ENCODE assay signal across 1 cellular context in the genomic region with DNA sequence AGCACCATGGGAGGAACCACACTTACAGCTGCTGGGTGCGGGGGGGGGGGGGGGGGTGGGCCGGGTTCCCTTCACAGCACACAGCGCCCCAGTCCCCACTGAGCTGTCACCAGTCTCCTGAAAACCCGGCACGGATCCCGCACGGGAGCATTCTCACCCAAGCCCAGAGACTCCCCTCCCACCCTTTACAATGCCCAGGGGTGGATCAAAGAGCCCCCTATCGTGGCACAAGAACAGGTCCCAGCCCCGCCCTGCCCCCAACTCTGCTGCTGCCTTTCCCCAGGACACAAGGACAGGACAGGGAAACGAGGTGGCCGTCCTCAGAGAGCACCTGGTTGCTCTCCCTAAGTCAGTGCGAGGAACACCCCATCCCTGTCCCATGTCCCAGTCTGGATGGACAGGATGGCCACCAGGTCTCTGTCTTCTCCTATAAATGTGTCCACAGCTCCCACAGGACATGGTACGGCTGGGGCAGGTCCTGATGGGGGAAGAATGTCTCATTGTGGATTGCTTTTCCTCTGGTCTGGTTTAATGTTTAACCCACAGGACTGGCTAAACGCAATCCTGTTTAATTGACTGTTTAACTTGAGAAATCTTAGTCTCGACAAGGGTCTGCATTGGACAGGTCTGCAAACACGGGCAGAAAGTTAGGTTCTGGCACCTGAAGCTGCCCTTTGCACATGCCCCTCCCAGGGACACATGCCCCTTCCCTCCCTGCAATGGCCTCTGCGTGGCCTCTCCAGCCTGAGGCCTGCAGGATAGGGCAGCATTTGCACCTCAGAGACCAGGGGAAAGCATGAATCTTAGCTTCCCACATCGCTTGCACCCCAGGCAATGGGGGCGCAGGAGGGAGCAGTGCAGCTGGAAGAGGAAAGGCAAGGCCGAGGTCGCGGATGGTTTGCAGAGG.
TF ChIP-seq lines count a peak whose summit lies in the region.

No MANE protein-coding gene starts in this region.

TF ChIP-seq in GM23338, 12 proteins besides CTCF, POLR2A, EP300 and RAD21:
- TF ChIP-seq, protein P1, sequence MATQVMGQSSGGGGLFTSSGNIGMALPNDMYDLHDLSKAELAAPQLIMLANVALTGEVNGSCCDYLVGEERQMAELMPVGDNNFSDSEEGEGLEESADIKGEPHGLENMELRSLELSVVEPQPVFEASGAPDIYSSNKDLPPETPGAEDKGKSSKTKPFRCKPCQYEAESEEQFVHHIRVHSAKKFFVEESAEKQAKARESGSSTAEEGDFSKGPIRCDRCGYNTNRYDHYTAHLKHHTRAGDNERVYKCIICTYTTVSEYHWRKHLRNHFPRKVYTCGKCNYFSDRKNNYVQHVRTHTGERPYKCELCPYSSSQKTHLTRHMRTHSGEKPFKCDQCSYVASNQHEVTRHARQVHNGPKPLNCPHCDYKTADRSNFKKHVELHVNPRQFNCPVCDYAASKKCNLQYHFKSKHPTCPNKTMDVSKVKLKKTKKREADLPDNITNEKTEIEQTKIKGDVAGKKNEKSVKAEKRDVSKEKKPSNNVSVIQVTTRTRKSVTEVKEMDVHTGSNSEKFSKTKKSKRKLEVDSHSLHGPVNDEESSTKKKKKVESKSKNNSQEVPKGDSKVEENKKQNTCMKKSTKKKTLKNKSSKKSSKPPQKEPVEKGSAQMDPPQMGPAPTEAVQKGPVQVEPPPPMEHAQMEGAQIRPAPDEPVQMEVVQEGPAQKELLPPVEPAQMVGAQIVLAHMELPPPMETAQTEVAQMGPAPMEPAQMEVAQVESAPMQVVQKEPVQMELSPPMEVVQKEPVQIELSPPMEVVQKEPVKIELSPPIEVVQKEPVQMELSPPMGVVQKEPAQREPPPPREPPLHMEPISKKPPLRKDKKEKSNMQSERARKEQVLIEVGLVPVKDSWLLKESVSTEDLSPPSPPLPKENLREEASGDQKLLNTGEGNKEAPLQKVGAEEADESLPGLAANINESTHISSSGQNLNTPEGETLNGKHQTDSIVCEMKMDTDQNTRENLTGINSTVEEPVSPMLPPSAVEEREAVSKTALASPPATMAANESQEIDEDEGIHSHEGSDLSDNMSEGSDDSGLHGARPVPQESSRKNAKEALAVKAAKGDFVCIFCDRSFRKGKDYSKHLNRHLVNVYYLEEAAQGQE (IDR thresholded peaks at IDR 0.05; ENCODE audit: unreplicated experiment): no peak
- TF ChIP-seq STAT1 (IDR thresholded peaks at IDR 0.05; ENCODE audit: unreplicated experiment) (no peak), NANOG (IDR thresholded peaks at IDR 0.05; ENCODE audit: borderline replicate concordance) (no peak)
